ENCODE assay signal across 21 cellular contexts in genomic region chr2:196967775-196968174, GRCh38.
"Had no signal": no experiment of that assay in that cellular context is flagged by ENCODE, and none has a peak within 500 bp of the region (broad histone marks: within the 10 kb centered on the region; RNA-seq: fewer than 3 reads in every experiment).

No MANE protein-coding gene starts in this region.

- H3K4me1 Mint-ChIP-seq: memory B cell; naive B cell; stimulated activated naive B cell treated with anti-CD40 and anti-IgM and Interleukin-4, amounts not matched to agents 10 μg/mL and 1 μg/mL and 100 μg/mL, for 72 hours had no signal

- H3K27me3 Mint-ChIP-seq: effector memory CD8-positive, alpha-beta T cell; memory B cell; naive B cell; stimulated activated naive B cell treated with anti-CD40 and anti-IgM and Interleukin-4, amounts not matched to agents 10 μg/mL and 1 μg/mL and 100 μg/mL, for 72 hours had no signal

- H3K27ac ChIP-seq: epithelial cell of prostate, esophagus muscularis mucosa, foreskin keratinocyte, hepatocyte, left ventricle myocardium inferior, lower lobe of right lung, neutrophil, sigmoid colon, stomach, thoracic aorta had no signal

- FAIRE-seq: kidney had no signal

- DNase-seq: effector memory CD8-positive, alpha-beta T cell; kidney; left cardiac atrium; left ventricle myocardium inferior; lower lobe of right lung; naive B cell; posterior cingulate gyrus; sigmoid colon; stimulated activated CD4-positive, alpha-beta T cell treated with anti-CD3 and anti-CD28 coated beads, Interleukin-2, amount 100 ng/mL, for 24 hours; stimulated activated CD4-positive, alpha-beta T cell treated with anti-CD3 and anti-CD28 coated beads, Interleukin-4, amount 100 ng/mL, for 4 hours; stimulated activated naive B cell treated with anti-CD40 and anti-IgM and Interleukin-4, amounts not matched to agents 10 μg/mL and 1 μg/mL and 100 μg/mL, for 72 hours; stomach; substantia nigra; transverse colon had no signal

- H3K4me3 ChIP-seq: hepatocyte, thoracic aorta had no signal

- H3K36me3 ChIP-seq: esophagus muscularis mucosa, left ventricle myocardium inferior, lower lobe of right lung, neutrophil, sigmoid colon, stomach, thoracic aorta, transverse colon had no signal

- H3K27me3 ChIP-seq: esophagus muscularis mucosa, foreskin keratinocyte, hepatocyte, neutrophil, sigmoid colon, stomach, transverse colon had no signal

- H3K4me3 Mint-ChIP-seq: effector memory CD8-positive, alpha-beta T cell; memory B cell; naive B cell; stimulated activated naive B cell treated with anti-CD40 and anti-IgM and Interleukin-4, amounts not matched to agents 10 μg/mL and 1 μg/mL and 100 μg/mL, for 72 hours had no signal

- H3K9me3 ChIP-seq: esophagus muscularis mucosa, left ventricle myocardium inferior, lower lobe of right lung, neutrophil, sigmoid colon, stomach, thoracic aorta, transverse colon had no signal

- ATAC-seq: effector memory CD8-positive, alpha-beta T cell; lower lobe of right lung; stimulated activated naive B cell treated with anti-CD40 and anti-IgM and Interleukin-4, amounts not matched to agents 10 μg/mL and 1 μg/mL and 100 μg/mL, for 72 hours had no signal

- H3K9me3 Mint-ChIP-seq: effector memory CD8-positive, alpha-beta T cell had no signal

- H3K79me2 ChIP-seq: hepatocyte had no signal

- H3K4me1 ChIP-seq: esophagus muscularis mucosa, lower lobe of right lung, sigmoid colon had no signal

- H3K27ac Mint-ChIP-seq: effector memory CD8-positive, alpha-beta T cell; memory B cell; naive B cell; stimulated activated naive B cell treated with anti-CD40 and anti-IgM and Interleukin-4, amounts not matched to agents 10 μg/mL and 1 μg/mL and 100 μg/mL, for 72 hours had no signal
